Comparison of ENCODE assay signal across 26 cellular contexts in genomic region chr1:143717434-143717833, GRCh38.
"Had no signal": no experiment of that assay in that cellular context is flagged by ENCODE, and none has a peak within 500 bp of the region (broad histone marks: within the 10 kb centered on the region; RNA-seq: fewer than 3 reads in every experiment).

No MANE protein-coding gene starts in this region.

- DNase-seq: stimulated activated CD4-positive, alpha-beta T cell treated with anti-CD3 and anti-CD28 coated beads, Interleukin-2, amount 100 ng/mL, for 24 hours; stimulated activated CD4-positive, alpha-beta T cell treated with anti-CD3 and anti-CD28 coated beads, Interleukin-2, amount 100 ng/mL, for 48 hours; stimulated activated CD4-positive, alpha-beta T cell treated with anti-CD3 and anti-CD28 coated beads, Interleukin-4, amount 100 ng/mL, for 1 hour; stimulated activated CD4-positive, alpha-beta T cell treated with anti-CD3 and anti-CD28 coated beads, Interleukin-4, amount 100 ng/mL, for 24 hours; stimulated activated CD4-positive, alpha-beta T cell treated with anti-CD3 and anti-CD28 coated beads, Interleukin-4, amount 100 ng/mL, for 4 hours; stimulated activated CD8-positive, alpha-beta memory T cell treated with anti-CD3 and anti-CD28 coated beads, Interleukin-4, amount 100 ng/mL, for 48 hours; stimulated activated naive B cell treated with anti-CD40 and anti-IgM and Interleukin-4, amounts not matched to agents 10 μg/mL and 1 μg/mL and 100 μg/mL, for 72 hours; stimulated activated naive CD4-positive, alpha-beta T cell; stimulated activated naive CD4-positive, alpha-beta T cell treated with Interleukin-2 at 50 U/mL for 16 hours; stimulated activated naive CD8-positive, alpha-beta T cell treated with anti-CD3 and anti-CD28 coated beads, Interleukin-15, amount 100 ng/mL, for 72 hours; stimulated activated naive CD8-positive, alpha-beta T cell treated with anti-CD3 and anti-CD28 coated beads, Interleukin-15, Interleukin-2, amounts not matched to agents 100 U/mL and 50 U/mL, for 24 hours; stomach; substantia nigra; testis; thyroid gland; tibial artery; transverse colon; trophoblast cell; upper lobe of right lung; uterus had no signal

- H3K4me1 ChIP-seq: stomach, suprapubic skin, testis, thyroid gland, tibial artery, tibial nerve, transverse colon, upper lobe of left lung, upper lobe of right lung, uterus, vagina had no signal

- H3K9me3 ChIP-seq: stomach, suprapubic skin, testis, thyroid gland, tibial artery, tibial nerve, transverse colon, upper lobe of left lung, upper lobe of right lung, uterus, vagina had no signal

- H3K36me3 ChIP-seq: stomach, suprapubic skin, thyroid gland, tibial artery, tibial nerve, transverse colon, upper lobe of left lung, upper lobe of right lung, uterus, vagina had no signal

- H3K27ac ChIP-seq: stomach, suprapubic skin, testis, thyroid gland, tibial artery, tibial nerve, transverse colon, upper lobe of left lung, upper lobe of right lung, uterus, vagina had no signal

- H3K27me3 ChIP-seq: testis, thyroid gland, tibial artery, transverse colon, upper lobe of left lung, uterus, vagina had no signal

- H3K4me3 ChIP-seq: stomach, suprapubic skin, testis, thyroid gland, tibial artery, tibial nerve, transverse colon, upper lobe of left lung, upper lobe of right lung, uterus, vagina had no signal

- ATAC-seq: stimulated activated effector memory CD8-positive, alpha-beta T cell treated with anti-CD3 and anti-CD28 coated beads, Interleukin-12 subunit alpha, Interleukin-12 subunit beta, amount 100 ng/mL, for 72 hours; stimulated activated memory B cell treated with anti-CD40 and anti-IgM and Interleukin-4, amounts not matched to agents 10 μg/mL and 1 μg/mL and 100 μg/mL, for 72 hours; stimulated activated naive B cell treated with anti-CD40 and anti-IgM and Interleukin-4, amounts not matched to agents 10 μg/mL and 1 μg/mL and 100 μg/mL, for 72 hours; stimulated activated naive CD8-positive, alpha-beta T cell treated with anti-CD3 and anti-CD28 coated beads, Interleukin-15, amount 100 ng/mL, for 72 hours; stimulated activated naive CD8-positive, alpha-beta T cell treated with anti-CD3 and anti-CD28 coated beads, Interleukin-15, Interleukin-2, amounts not matched to agents 100 U/mL and 50 U/mL, for 24 hours; upper lobe of right lung had no signal
